In the genomic region with DNA sequence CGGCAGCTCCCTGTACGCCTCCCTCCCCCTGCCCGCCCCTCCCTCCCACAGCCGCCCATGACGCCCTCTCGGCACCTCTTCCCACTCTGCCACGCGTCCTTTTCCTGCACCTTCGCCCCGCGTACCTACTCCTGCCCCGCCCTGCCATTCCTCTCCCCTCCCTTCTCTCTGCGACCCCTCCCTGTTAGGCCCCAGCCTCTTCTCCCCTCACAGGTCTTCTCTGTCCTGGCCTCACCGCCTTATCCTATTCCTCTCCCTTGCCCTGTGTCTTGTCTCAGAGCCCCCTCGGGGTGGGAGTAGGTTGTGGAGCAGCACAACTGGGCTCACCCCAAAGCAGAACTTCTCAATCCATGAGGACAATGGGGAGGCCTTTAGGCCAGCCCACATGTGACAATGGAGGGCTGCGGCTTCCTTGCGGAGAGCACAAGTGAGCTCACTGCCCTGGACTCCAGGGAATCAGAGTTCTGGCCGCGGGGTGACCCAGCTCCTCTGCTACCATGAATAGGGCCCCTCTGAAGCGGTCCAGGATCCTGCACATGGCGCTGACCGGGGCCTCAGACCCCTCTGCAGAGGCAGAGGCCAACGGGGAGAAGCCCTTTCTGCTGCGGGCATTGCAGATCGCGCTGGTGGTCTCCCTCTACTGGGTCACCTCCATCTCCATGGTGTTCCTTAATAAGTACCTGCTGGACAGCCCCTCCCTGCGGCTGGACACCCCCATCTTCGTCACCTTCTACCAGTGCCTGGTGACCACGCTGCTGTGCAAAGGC, we compare ENCODE assay signal across 1 cellular context.
TF ChIP-seq lines count a peak whose summit lies in the region.

No MANE protein-coding gene starts in this region.

TF ChIP-seq in GM12878, 131 proteins besides CTCF, POLR2A, EP300 and RAD21:
- TF ChIP-seq YY1 (IDR thresholded peaks at IDR 0.05; ENCODE audit: low read depth, low read length) (0 out of 2 replicates have a peak, but pooled peaks have one; percentile 3), CBX5 (IDR thresholded peaks at IDR 0.05; ENCODE audit: low read depth) (no peak), IRF4 (IDR thresholded peaks at IDR 0.05; ENCODE audit: low read depth, low read length) (no peak), TCF7 (IDR thresholded peaks at IDR 0.05; ENCODE audit: borderline replicate concordance) (no peak), ZNF622 (IDR thresholded peaks at IDR 0.05) (no peak), MXI1 (IDR thresholded peaks at IDR 0.05; ENCODE audit: low read depth, low read length) (0 out of 2 replicates have a peak, but pooled peaks have one; percentile 13), SMAD5 (IDR thresholded peaks at IDR 0.05; ENCODE audit: low read depth) (no peak), YBX1 (IDR thresholded peaks at IDR 0.05) (no peak), MTA2 (IDR thresholded peaks at IDR 0.05; ENCODE audit: low read depth) (no peak)
- TF ChIP-seq, protein P1, sequence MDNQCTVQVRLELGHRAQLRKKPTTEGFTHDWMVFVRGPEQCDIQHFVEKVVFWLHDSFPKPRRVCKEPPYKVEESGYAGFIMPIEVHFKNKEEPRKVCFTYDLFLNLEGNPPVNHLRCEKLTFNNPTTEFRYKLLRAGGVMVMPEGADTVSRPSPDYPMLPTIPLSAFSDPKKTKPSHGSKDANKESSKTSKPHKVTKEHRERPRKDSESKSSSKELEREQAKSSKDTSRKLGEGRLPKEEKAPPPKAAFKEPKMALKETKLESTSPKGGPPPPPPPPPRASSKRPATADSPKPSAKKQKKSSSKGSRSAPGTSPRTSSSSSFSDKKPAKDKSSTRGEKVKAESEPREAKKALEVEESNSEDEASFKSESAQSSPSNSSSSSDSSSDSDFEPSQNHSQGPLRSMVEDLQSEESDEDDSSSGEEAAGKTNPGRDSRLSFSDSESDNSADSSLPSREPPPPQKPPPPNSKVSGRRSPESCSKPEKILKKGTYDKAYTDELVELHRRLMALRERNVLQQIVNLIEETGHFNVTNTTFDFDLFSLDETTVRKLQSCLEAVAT (IDR thresholded peaks at IDR 0.05), result 0 out of 2 replicates have a peak, but pooled peaks have one; percentile 82
- TF ChIP-seq, protein P2, sequence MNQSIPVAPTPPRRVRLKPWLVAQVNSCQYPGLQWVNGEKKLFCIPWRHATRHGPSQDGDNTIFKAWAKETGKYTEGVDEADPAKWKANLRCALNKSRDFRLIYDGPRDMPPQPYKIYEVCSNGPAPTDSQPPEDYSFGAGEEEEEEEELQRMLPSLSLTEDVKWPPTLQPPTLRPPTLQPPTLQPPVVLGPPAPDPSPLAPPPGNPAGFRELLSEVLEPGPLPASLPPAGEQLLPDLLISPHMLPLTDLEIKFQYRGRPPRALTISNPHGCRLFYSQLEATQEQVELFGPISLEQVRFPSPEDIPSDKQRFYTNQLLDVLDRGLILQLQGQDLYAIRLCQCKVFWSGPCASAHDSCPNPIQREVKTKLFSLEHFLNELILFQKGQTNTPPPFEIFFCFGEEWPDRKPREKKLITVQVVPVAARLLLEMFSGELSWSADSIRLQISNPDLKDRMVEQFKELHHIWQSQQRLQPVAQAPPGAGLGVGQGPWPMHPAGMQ (IDR thresholded peaks at IDR 0.05; ENCODE audit: borderline replicate concordance), result no peak
